ENCODE assay signal across 17 cellular contexts in the genomic region with DNA sequence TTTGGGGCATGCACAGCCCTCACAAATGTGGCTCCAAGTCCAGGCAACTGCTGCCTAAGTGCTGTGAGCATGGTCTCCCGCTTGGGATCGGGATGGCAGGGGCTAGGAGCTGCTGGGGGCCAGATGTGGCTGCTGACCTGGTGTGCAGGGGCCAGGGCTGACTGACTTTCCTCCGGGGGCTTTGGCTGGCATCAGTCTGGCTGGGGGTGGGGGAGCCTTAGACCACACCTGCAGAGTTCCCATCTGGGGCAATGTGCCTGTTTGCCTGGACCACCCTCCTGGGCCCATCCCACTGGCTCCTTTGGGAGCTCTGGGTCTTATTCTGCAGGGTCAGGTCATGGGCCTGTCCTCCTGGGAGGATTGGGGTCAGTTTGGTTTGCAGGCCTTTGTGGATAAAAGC.
DNase-seq lines count a peak whose midpoint lies in the region; ATAC-seq, FAIRE-seq and TF ChIP-seq lines count a peak whose summit lies in the region.
"Had no signal": no experiment of that assay in that cellular context is flagged by ENCODE, and none has a peak within 500 bp of the region (broad histone marks: within the 10 kb centered on the region; RNA-seq: fewer than 3 reads in every experiment).

No MANE protein-coding gene starts in this region.

- no peak overlapping the region for H3K4me3 ChIP-seq in A549
- no peak overlapping the region for H3K4me3 ChIP-seq in hepatocyte
- no peak overlapping the region for H3K4me3 ChIP-seq in neuronal stem cell (ENCODE audit: low read length in 2 of 2)
- H3K4me3 ChIP-seq: BLaER1 treated with 17β-estradiol and CSF1 and Interleukin-3, amounts not matched to agents 10 nM and 100 nM; HAP-1 had no signal

- H3K79me1 ChIP-seq in neuronal stem cell (ENCODE audit: low read depth, low read length): no peaks in the 10 kb centered on the region

- H3K23ac ChIP-seq in neuronal stem cell (ENCODE audit: low read depth, low read length, poor library complexity): no peak overlapping the region

- no peak for TF ChIP-seq EP300 in A549 (IDR thresholded peaks at IDR 0.05)

- H3K27me3 ChIP-seq in hepatocyte: no peaks in the 10 kb centered on the region
- no peaks in the 10 kb centered on the region for H3K27me3 ChIP-seq in neuronal stem cell (ENCODE audit: control insufficient read depth in 3 of 3, insufficient read depth in 3 of 3, low read depth in 1 of 3, low read length in 3 of 3)
- H3K27me3 ChIP-seq: BLaER1 treated with 17β-estradiol and CSF1 and Interleukin-3, amounts not matched to agents 10 nM and 100 nM had no signal

- no peak overlapping the region for H3K4ac ChIP-seq in neuronal stem cell (ENCODE audit: low read length)

- no peak overlapping the region for H4K91ac ChIP-seq in neuronal stem cell (ENCODE audit: low read depth, low read length, poor library complexity)

- no peak for TF ChIP-seq RAD21 in A549 (conservative IDR thresholded peaks at IDR 0.05 in 1 of 2, IDR thresholded peaks at IDR 0.05 in 1 of 2)

- 96% methylated on average over 2 of the region's 3 CpGs for WGBS in A549 (ENCODE audit: missing lambda C conversion rate)
- 100% methylated on average over 2 of the region's 3 CpGs for WGBS in hepatocyte (ENCODE audit: low lambda C conversion rate, missing lambda C conversion rate)
- no CpG with 5 or more reads among the region's 3 CpGs for WGBS in neuronal stem cell (ENCODE audit: extremely low coverage in 2 of 2, insufficient read length in 2 of 2, insufficient replicate concordance in 1 of 2), 2 donors

- H3K36me3 ChIP-seq in hepatocyte (replicated peaks; ENCODE audit: insufficient read depth, low read depth) (no peaks in the 10 kb centered on the region), neuronal stem cell (replicated peaks in 1 of 2; ENCODE audit: control insufficient read depth in 2 of 2, insufficient read depth in 2 of 2, low read length in 2 of 2) (no peaks in the 10 kb centered on the region)
- H3K36me3 ChIP-seq: BLaER1 treated with 17β-estradiol and CSF1 and Interleukin-3, amounts not matched to agents 10 nM and 100 nM; HAP-1 had no signal

- POLR2A ChIA-PET in A549 (lab: Yijun Ruan, JAX): no interaction called here

- H3K9me2 ChIP-seq in hepatocyte (replicated peaks; ENCODE audit: insufficient read depth): no peaks in the 10 kb centered on the region

- ATAC-seq in A549 (no peak), GM18520 (IDR thresholded peaks at IDR 0.05; ENCODE audit: unreplicated experiment) (no peak), HG02970 (IDR thresholded peaks at IDR 0.05; ENCODE audit: low FRiP score, unreplicated experiment) (no peak)
- ATAC-seq: CD8-positive, alpha-beta T cell; HepG2 had no signal

- H3K9me3 ChIP-seq in A549: no peaks in the 10 kb centered on the region
- H3K9me3 ChIP-seq in hepatocyte (ENCODE audit: low read depth): no peaks in the 10 kb centered on the region
- no peaks in the 10 kb centered on the region for H3K9me3 ChIP-seq in neuronal stem cell (replicated peaks in 1 of 2; ENCODE audit: control insufficient read depth in 2 of 2, insufficient read depth in 1 of 2, low read depth in 1 of 2, low read length in 2 of 2)
- H3K9me3 ChIP-seq: BLaER1 treated with 17β-estradiol and CSF1 and Interleukin-3, amounts not matched to agents 10 nM and 100 nM; HAP-1 had no signal

- H2AFZ ChIP-seq in hepatocyte (no peak overlapping the region), neuronal stem cell (ENCODE audit: low read length) (no peak overlapping the region)

- H2BK12ac ChIP-seq in neuronal stem cell (ENCODE audit: low read length): no peak overlapping the region

- peak overlapping the region; percentile 22 for H2AK5ac ChIP-seq in neuronal stem cell (ENCODE audit: low read depth, low read length)

- DNase-seq in A549 (ENCODE audit: low read depth in 1 of 2, low spot score in 1 of 2) (no peak), HTR-8/SVneo (ENCODE audit: insufficient read length, low spot score) (no peak), hepatocyte (ENCODE audit: low spot score) (no peak), neuronal stem cell (ENCODE audit: low spot score) (no peak), iPS-NIHi11 (ENCODE audit: low spot score) (no peak), HPDE6-E6E7 (ENCODE audit: extremely low spot score) (no peak)
- DNase-seq: 8988T; Calu3; CD8-positive, alpha-beta T cell; DMS79 treated with DMSO at 0.1 percent for 48 hours; GF-D8 had no signal

- no peak overlapping the region for H3K18ac ChIP-seq in neuronal stem cell (ENCODE audit: low read length)

- no peak for TF ChIP-seq CTCF in A549 (IDR thresholded peaks at IDR 0.05)
- TF ChIP-seq CTCF in hepatocyte (IDR thresholded peaks at IDR 0.05; ENCODE audit: poor library complexity): no peak

- H3K9ac ChIP-seq in neuronal stem cell (ENCODE audit: low read depth, low read length, poor library complexity): no peak overlapping the region

- H3K4me2 ChIP-seq in A549: peak overlapping the region; percentile 81; the same call in 2 of the 3 replicates
- no peak overlapping the region for H3K4me2 ChIP-seq in hepatocyte
- no peak overlapping the region for H3K4me2 ChIP-seq in neuronal stem cell (ENCODE audit: insufficient read depth, low read length, poor library complexity, severe bottlenecking)
- H3K4me2 ChIP-seq: BLaER1 treated with 17β-estradiol and CSF1 and Interleukin-3, amounts not matched to agents 10 nM and 100 nM had no signal

- H3K27ac ChIP-seq in A549: peak overlapping the region; percentile 64 to 87; a peak in 5 of 6 replicates
- peak overlapping the region; percentile 60 for H3K27ac ChIP-seq in hepatocyte
- H3K27ac ChIP-seq in neuronal stem cell (replicated peaks; ENCODE audit: low read length): no peak overlapping the region
- H3K27ac ChIP-seq: BLaER1 treated with 17β-estradiol and CSF1 and Interleukin-3, amounts not matched to agents 10 nM and 100 nM; HL-60 had no signal

- peaks cover 3% of the 10 kb centered on the region for H3K79me2 ChIP-seq in hepatocyte

- no peak overlapping the region for H4K8ac ChIP-seq in neuronal stem cell (ENCODE audit: low read depth, low read length)

- H3K14ac ChIP-seq in neuronal stem cell (ENCODE audit: low read length): no peak overlapping the region

- no peaks in the 10 kb centered on the region for H4K20me1 ChIP-seq in hepatocyte (ENCODE audit: insufficient read depth, poor library complexity, severe bottlenecking)

- H2BK15ac ChIP-seq in neuronal stem cell (ENCODE audit: low read length): no peak overlapping the region

- peaks cover 44% of the 10 kb centered on the region for H3K4me1 ChIP-seq in A549
- H3K4me1 ChIP-seq in hepatocyte (ENCODE audit: insufficient read depth): peaks cover 30% of the 10 kb centered on the region
- peaks cover 17 to 22% of the 10 kb centered on the region in 2 donors for H3K4me1 ChIP-seq in neuronal stem cell (ENCODE audit: control insufficient read depth in 2 of 2, insufficient read depth in 1 of 2, low read depth in 1 of 2, low read length in 2 of 2)
- H3K4me1 ChIP-seq: HAP-1 had no signal

- FAIRE-seq in A549 (lab: Jason Lieb, UNC): no peak
- peak; percentile 74 for FAIRE-seq in HTR-8/SVneo (lab: Jason Lieb, UNC)

- CTCF ChIA-PET in A549 (lab: Yijun Ruan, JAX): interaction anchor here (0.6 to 8.5 kb wide), 14 partner anchors 13 to 1690 kb away, joined by 3 to 53 read pairs (median 4); no protein-coding TSS in a partner anchor

- H2BK5ac ChIP-seq in neuronal stem cell (ENCODE audit: low read length): no peak overlapping the region

- no peak for TF ChIP-seq POLR2A in A549 (IDR thresholded peaks at IDR 0.05; ENCODE audit: low read length)

- no peak overlapping the region for H2BK120ac ChIP-seq in neuronal stem cell (ENCODE audit: low read depth, low read length)

TF ChIP-seq in A549, 52 proteins besides CTCF, POLR2A, EP300 and RAD21:
- TF ChIP-seq ESRRA (IDR thresholded peaks at IDR 0.05; ENCODE audit: borderline replicate concordance, low read length) (no peak), REST (IDR thresholded peaks at IDR 0.05) (no peak), HOXB13 (CRISPR knock-in tag; IDR thresholded peaks at IDR 0.05; ENCODE audit: low read depth) (no peak), POLR2AphosphoS2 (conservative IDR thresholded peaks at IDR 0.05; ENCODE audit: low read length) (no peak), RCOR1 (IDR thresholded peaks at IDR 0.05; ENCODE audit: low read depth, low read length) (no peak), ZFP36 (IDR thresholded peaks at IDR 0.05; ENCODE audit: borderline replicate concordance, partially characterized antibody) (no peak), TP53 (CRISPR knock-in tag; IDR thresholded peaks at IDR 0.05) (no peak), HOXB5 (CRISPR knock-in tag; IDR thresholded peaks at IDR 0.05) (no peak), ZSCAN20 (CRISPR knock-in tag; IDR thresholded peaks at IDR 0.05) (no peak), HDAC2 (IDR thresholded peaks at IDR 0.05) (no peak), NPAS2 (CRISPR knock-in tag; IDR thresholded peaks at IDR 0.05; ENCODE audit: borderline replicate concordance) (no peak), FOXS1 (CRISPR knock-in tag; IDR thresholded peaks at IDR 0.05) (no peak), EHMT2 (IDR thresholded peaks at IDR 0.05; ENCODE audit: low read depth) (no peak), KDM1A (IDR thresholded peaks at IDR 0.05; ENCODE audit: low read depth) (no peak), MYC (IDR thresholded peaks at IDR 0.05; ENCODE audit: borderline replicate concordance, low read length) (no peak)
